ENCODE assay signal across 8 cellular contexts in the genomic region with DNA sequence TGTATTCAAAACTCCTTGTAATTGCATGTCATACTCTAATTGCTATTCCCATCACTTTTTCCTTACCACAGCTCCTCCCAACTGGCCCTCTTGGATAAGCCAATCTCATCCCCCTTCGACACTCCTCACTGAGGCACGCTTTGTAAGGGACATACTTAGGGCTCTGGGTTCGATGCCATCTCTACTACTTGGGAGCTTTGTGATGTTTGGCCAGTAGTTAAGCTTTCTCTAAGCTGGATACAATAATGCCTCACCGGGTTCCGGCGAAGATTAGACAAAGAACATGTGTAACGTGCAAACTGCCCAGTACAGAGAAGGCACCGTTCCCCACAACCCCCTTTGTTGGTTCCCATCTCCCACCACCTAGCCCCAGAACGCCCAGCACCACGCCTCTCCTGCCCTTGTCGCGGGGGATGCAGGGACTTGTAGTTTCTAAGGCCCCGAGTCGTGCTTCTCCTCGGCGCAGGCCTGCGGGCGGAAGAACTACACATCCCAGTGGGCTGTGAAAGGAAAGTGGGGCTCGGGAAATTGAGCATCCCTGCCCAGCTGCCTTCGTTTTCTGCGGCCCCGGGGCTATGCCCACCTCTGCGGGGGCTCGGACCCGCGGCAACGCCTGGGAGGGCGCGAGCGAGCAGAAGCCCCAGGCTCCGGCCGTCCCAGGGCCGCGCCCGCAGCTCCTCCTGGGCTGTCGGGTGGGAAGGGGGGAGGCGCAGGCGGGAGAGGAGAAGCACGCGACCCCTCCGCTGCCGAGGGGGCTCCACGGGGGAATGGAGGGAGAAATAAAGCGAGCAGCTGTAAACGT. TPM values are rescaled to one million over a fixed set of nuclear protein-coding genes. Genes with fewer than 3 reads are reported as not detected.
DNase-seq lines count a peak whose midpoint lies in the region; ATAC-seq and TF ChIP-seq lines count a peak whose summit lies in the region.

No MANE protein-coding gene starts in this region.

- peak overlapping the region; percentile 82 for H3K4me3 Mint-ChIP-seq in CD4-positive, alpha-beta T cell

- peaks cover 0 to 13% (median 6%) of the 10 kb centered on the region in 4 donors for H3K4me1 ChIP-seq in right lobe of liver

- intact Hi-C loops in CD4-positive, alpha-beta T cell (cut with DNase I, micrococcal nuclease) = loop anchor here (2.0 to 10.0 kb wide), 9 partner anchors 55 to 1265 kb away; partner anchors contain the start of genes DYNLT1 (in 1 of the 2), GTF2H5 (in 1 of the 2), SERAC1 (in 1 of the 2) and TMEM242 (in 1 of the 2)
- intact Hi-C loops in right lobe of liver (cut with DNase I) = no loop called here

- CTCF ChIA-PET in CD4-positive, alpha-beta T cell (lab: Charles Lee) = interaction anchor here (0.8 kb wide), 1 partner anchor 45 kb away, joined by 3 read pairs; no protein-coding TSS in a partner anchor

- peak overlapping the region; percentile 51 for H3K27ac Mint-ChIP-seq in CD4-positive, alpha-beta T cell

- H3K4me3 ChIP-seq in right lobe of liver = peak overlapping the region; percentile 94 to 100 (median 95)

- ATAC-seq in CD4-positive, alpha-beta T cell (ENCODE audit: poor library complexity) = peak; percentile 78
- ATAC-seq in GM19455 (IDR thresholded peaks at IDR 0.05; ENCODE audit: unreplicated experiment) (peak; percentile 68), HG03575 (IDR thresholded peaks at IDR 0.05; ENCODE audit: extremely low read depth, insufficient number of reproducible peaks, low FRiP score, unreplicated experiment) (peak; percentile 49), right lobe of liver (peak; percentile 83 to 89 (median 85))

- H3K27ac ChIP-seq in CD4-positive, alpha-beta T cell (ENCODE audit: low read depth, low read length) = peak overlapping the region; percentile 75
- peak overlapping the region; percentile 70 to 86 (median 79) for H3K27ac ChIP-seq in right lobe of liver

- no peaks in the 10 kb centered on the region for H3K9me3 Mint-ChIP-seq in CD4-positive, alpha-beta T cell

- TF ChIP-seq POLR2A in right lobe of liver (IDR thresholded peaks at IDR 0.05) = no peak

- H3K36me3 ChIP-seq in right lobe of liver = no peaks in the 10 kb centered on the region

- no peaks in the 10 kb centered on the region for H3K27me3 Mint-ChIP-seq in CD4-positive, alpha-beta T cell

- no peak for TF ChIP-seq CTCF in CD4-positive, alpha-beta T cell (IDR thresholded peaks at IDR 0.05)
- no peak for TF ChIP-seq CTCF in right lobe of liver (IDR thresholded peaks at IDR 0.05)

- peaks cover 5% of the 10 kb centered on the region for H3K36me3 Mint-ChIP-seq in CD4-positive, alpha-beta T cell (ENCODE audit: low read depth)

- H3K27me3 ChIP-seq in CD4-positive, alpha-beta T cell (ENCODE audit: control insufficient read depth, insufficient read depth, low read length) = no peaks in the 10 kb centered on the region
- H3K27me3 ChIP-seq in right lobe of liver = no peaks in the 10 kb centered on the region

- H3K4me1 Mint-ChIP-seq in CD4-positive, alpha-beta T cell (ENCODE audit: low read depth) = peaks cover 13% of the 10 kb centered on the region

- WGBS in right lobe of liver (ENCODE audit: insufficient coverage, low coverage, low lambda C conversion rate, missing lambda C conversion rate) = 1% methylated on average over 24 of the region's 45 CpGs

- peak; percentile 75 to 87 (median 82) for DNase-seq in CD4-positive, alpha-beta T cell
- DNase-seq in NCI-H774 (lab: John Stamatoyannopoulos, UW) (peak; percentile 94), dermis microvascular lymphatic vessel endothelial cell (ENCODE audit: low read depth in 2 of 2) (peak; percentile 79 to 90), right lobe of liver (peak; percentile 91 to 93 (median 91))
- peak; percentile 85 to 86 for DNase-seq in activated CD4-positive, alpha-beta T cell treated with anti-CD3 and anti-CD28 coated beads, Interleukin-2, amount 50 U/mL, for 4 hours
- peak; percentile 85 for DNase-seq in stimulated activated CD4-positive, alpha-beta T cell treated with anti-CD3 and anti-CD28 coated beads, Interleukin-4, amount 100 ng/mL, for 1 hour

- no peaks in the 10 kb centered on the region for H3K9me3 ChIP-seq in CD4-positive, alpha-beta T cell (ENCODE audit: control insufficient read depth, low read length)
- no peaks in the 10 kb centered on the region for H3K9me3 ChIP-seq in right lobe of liver

- POLR2A ChIA-PET in CD4-positive, alpha-beta T cell (lab: Charles Lee) = interaction anchor here (0.9 to 2.5 kb wide), 11 partner anchors 10 to 678 kb away, joined by 3 to 38 read pairs (median 4); partner anchors contain the start of gene TMEM242

RNA-seq across cellular contexts. Expression of gene ZDHHC14, which starts 1.1 kb away (rescaled TPM):
- total RNA-seq in CD4-positive, alpha-beta T cell = 1 to 10 TPM; 1.3 to 1.6 TPM
- total RNA-seq in dermis microvascular lymphatic vessel endothelial cell = 19.5 and 37.2 TPM in 2 replicates
- 10 to 100 TPM in 4 of 6 experiments, 1 to 10 TPM in 2; 7.3 to 13.0 (median 10.3) TPM for total RNA-seq in right lobe of liver

RNA-seq across cellular contexts. Expression of gene TMEM242, which starts 56.5 kb away (rescaled TPM):
- total RNA-seq in CD4-positive, alpha-beta T cell = 10 to 100 TPM; 13.6 to 15.6 TPM
- 4.7 and 5.3 TPM in 2 replicates for total RNA-seq in dermis microvascular lymphatic vessel endothelial cell
- 1 to 10 TPM; 4.4 to 8.8 (median 7.3) TPM for total RNA-seq in right lobe of liver

Comparison
In these comparisons a context has a peak if more than half of its experiments do, and no peak if none do; other contexts are left out.
1. Peak in every context shown above with its lines: DNase-seq, ATAC-seq, H3K4me3 ChIP-seq and H3K27ac ChIP-seq.
2. intact Hi-C loops: an anchor here in CD4-positive, alpha-beta T cell (2.0 to 10.0 kb wide); none called in right lobe of liver.